In genomic region chr7:141003172-141004080, GRCh38 we compare ENCODE assay signal across 19 cellular contexts. TPM values are rescaled to one million over a fixed set of nuclear protein-coding genes. Genes with fewer than 3 reads are reported as not detected.
A peak's percentile ranks its signal among the peaks of the same experiment; 100 is the strongest.
DNase-seq lines count a peak whose midpoint lies in the region; ATAC-seq, FAIRE-seq and TF ChIP-seq lines count a peak whose summit lies in the region.
"Had no signal": no experiment of that assay in that cellular context is flagged by ENCODE, and none has a peak within 500 bp of the region (broad histone marks: within the 10 kb centered on the region; RNA-seq: fewer than 3 reads in every experiment).

No MANE protein-coding gene starts in this region.

- CTCF ChIA-PET in HEK293T (lab: Yijun Ruan, JAX) (interaction anchor here (0.8 to 1.4 kb wide), 2 partner anchors 192 to 200 kb away, joined by 3 to 6 read pairs; no protein-coding TSS in a partner anchor), PC-9 (lab: Charles Lee) (no interaction called here)

- no peaks in the 10 kb centered on the region; the same call in 1 of the 2 replicates for H3F3A ChIP-seq in PC-9 (ENCODE audit: insufficient read depth, low read depth)

- H3K27ac Mint-ChIP-seq in glutamatergic neuron (ENCODE audit: unreplicated experiment): no peak overlapping the region
- H3K27ac Mint-ChIP-seq: H9 had no signal

- no peak for DNase-seq in HEK293T (ENCODE audit: extremely low spot score)
- no peak for DNase-seq in PC-9
- peak; percentile 23 for DNase-seq in hepatocyte (ENCODE audit: low spot score)
- peak in 2 of 6 donors; percentile 15 to 24 for DNase-seq in pancreas
- no peak for DNase-seq in NCI-H2081 treated with DMSO at 0.1 percent for 48 hours (lab: John Stamatoyannopoulos, UW)
- DNase-seq in NCI-H345 (lab: John Stamatoyannopoulos, UW): no peak
- no peak for DNase-seq in glutamatergic neuron
- DNase-seq in stimulated activated CD4-positive, alpha-beta T cell treated with anti-CD3 and anti-CD28 coated beads, Interleukin-12 subunit alpha, Interleukin-12 subunit beta, amount 100 ng/mL, for 4 hours: no peak
- DNase-seq: AML-193, COR-L47, DMS53, H9, NCI-H1417 treated with DMSO at 0.1 percent for 48 hours, NCI-H1930, NCI-H2171, NCI-H510A treated with DMSO at 0.1 percent for 48 hours, SHP77 treated with DMSO at 0.1 percent for 48 hours had no signal

- TF ChIP-seq CTCF in PC-9 (conservative IDR thresholded peaks at IDR 0.05) (no peak), hepatocyte (IDR thresholded peaks at IDR 0.05; ENCODE audit: poor library complexity) (no peak), pancreas (IDR thresholded peaks at IDR 0.05) (no peak), glutamatergic neuron (IDR thresholded peaks at IDR 0.05; ENCODE audit: partially characterized antibody, unreplicated experiment) (no peak)

- H3K4me2 ChIP-seq in PC-9: no peak overlapping the region
- H3K4me2 ChIP-seq in hepatocyte: peak overlapping the region; percentile 67

- 59% methylated on average over 8 of the region's 8 CpGs for WGBS in hepatocyte (ENCODE audit: low lambda C conversion rate, missing lambda C conversion rate)
- 11 to 15% methylated on average over 8 of the region's 8 CpGs for WGBS in pancreas, 2 donors

- no peaks in the 10 kb centered on the region for H3K9me3 Mint-ChIP-seq in glutamatergic neuron (ENCODE audit: unreplicated experiment)
- H3K9me3 Mint-ChIP-seq: H9 had no signal

- H3K36me3 ChIP-seq in PC-9 (ENCODE audit: low read depth) (no peaks in the 10 kb centered on the region), hepatocyte (replicated peaks; ENCODE audit: insufficient read depth, low read depth) (peaks cover 6% of the 10 kb centered on the region), pancreas (peaks cover 0 to 16% (median 3%) of the 10 kb centered on the region in 3 donors)

- no peaks in the 10 kb centered on the region for H3K27me3 ChIP-seq in PC-9 (ENCODE audit: insufficient read depth, low read depth)
- H3K27me3 ChIP-seq in hepatocyte: no peaks in the 10 kb centered on the region
- no peaks in the 10 kb centered on the region for H3K27me3 ChIP-seq in pancreas

- H3K4me1 Mint-ChIP-seq in glutamatergic neuron (ENCODE audit: low read depth, unreplicated experiment): no peaks in the 10 kb centered on the region
- H3K4me1 Mint-ChIP-seq: CD14-positive monocyte, H9 had no signal

- H3K27ac ChIP-seq in PC-9 (no peak overlapping the region), hepatocyte (peak overlapping the region; percentile 58), pancreas (no peak overlapping the region)

- TSS peak; percentile 14 for BruUV-seq in PC-9 (replicated peaks; lab: Mats Ljungman, UMichigan)

- no peaks in the 10 kb centered on the region for H3K9me2 ChIP-seq in PC-9 (ENCODE audit: insufficient read depth)
- H3K9me2 ChIP-seq in hepatocyte (replicated peaks; ENCODE audit: insufficient read depth): no peaks in the 10 kb centered on the region

- FAIRE-seq in pancreas (lab: Jason Lieb, UNC): no peak

- peak; percentile 67 to 93 (median 80) for ATAC-seq in pancreas
- ATAC-seq: SK-N-SH treated with all-trans-retinoic acid at 6 μM for 48 hours had no signal

- H3K27me3 Mint-ChIP-seq in glutamatergic neuron (ENCODE audit: unreplicated experiment): no peaks in the 10 kb centered on the region

- no peak overlapping the region for H3K4me3 ChIP-seq in PC-9
- H3K4me3 ChIP-seq in hepatocyte: no peak overlapping the region
- no peak overlapping the region for H3K4me3 ChIP-seq in pancreas

- intact Hi-C loops in PC-9 (cut with micrococcal nuclease; ENCODE audit: unreplicated experiment): loop anchor here (1.0 kb wide), 1 partner anchor 186 kb away; no protein-coding TSS in a partner anchor
- intact Hi-C loops in pancreas (cut with DNase I): no loop called here

- H3K4me1 ChIP-seq in PC-9 (replicated peaks; ENCODE audit: insufficient read depth) (no peaks in the 10 kb centered on the region), hepatocyte (ENCODE audit: insufficient read depth) (peaks cover 10% of the 10 kb centered on the region), pancreas (peaks cover 7 to 20% (median 10%) of the 10 kb centered on the region in 3 donors)

- H2AFZ ChIP-seq in PC-9: no peak overlapping the region
- no peak overlapping the region for H2AFZ ChIP-seq in hepatocyte

- no peaks in the 10 kb centered on the region for H4K20me1 ChIP-seq in PC-9 (ENCODE audit: insufficient read depth)
- H4K20me1 ChIP-seq in hepatocyte (ENCODE audit: insufficient read depth, poor library complexity, severe bottlenecking): no peaks in the 10 kb centered on the region

- H3K9me3 ChIP-seq in PC-9 (ENCODE audit: insufficient read depth, low read depth) (no peaks in the 10 kb centered on the region), hepatocyte (ENCODE audit: low read depth) (no peaks in the 10 kb centered on the region), pancreas (no peaks in the 10 kb centered on the region)

- POLR2A ChIA-PET in HEK293T (lab: Yijun Ruan, JAX) (interaction anchor here (1.1 kb wide), 1 partner anchor 11 kb away, joined by 3 read pairs; the partner anchor contains the start of gene MRPS33), PC-9 (lab: Charles Lee; ENCODE audit: unreplicated experiment) (interaction anchor here (0.7 kb wide), 1 partner anchor 659 kb away, joined by 3 read pairs; no protein-coding TSS in a partner anchor)

- no peak overlapping the region for H3K4me3 Mint-ChIP-seq in glutamatergic neuron (ENCODE audit: unreplicated experiment)
- H3K4me3 Mint-ChIP-seq: CD14-positive monocyte, H9 had no signal

- H3K36me3 Mint-ChIP-seq in glutamatergic neuron (ENCODE audit: unreplicated experiment): no peaks in the 10 kb centered on the region

- H3K79me2 ChIP-seq in PC-9 (ENCODE audit: low read depth): no peaks in the 10 kb centered on the region
- no peaks in the 10 kb centered on the region for H3K79me2 ChIP-seq in hepatocyte

TF ChIP-seq in HEK293T, 16 proteins besides CTCF, POLR2A, EP300 and RAD21:
- TF ChIP-seq PKNOX1 (IDR thresholded peaks at IDR 0.05): peak; percentile 53; the same call in 1 of the 2 replicates
- TF ChIP-seq TARDBP (IDR thresholded peaks at IDR 0.05): no peak

RNA-seq across cellular contexts. Expression of gene MRPS33, which starts 11.3 kb away (rescaled TPM):
- total RNA-seq in PC-9 (2021) (70.8 and 84.4 TPM in 2 replicates), hepatocyte (33.8 and 37.6 TPM in 2 replicates), pancreas (10 to 100 TPM; 19.6 to 36.5 (median 28.3) TPM), glutamatergic neuron (ENCODE audit: unreplicated experiment) (33.9 TPM)
- polyA plus RNA-seq in hepatocyte (71.0 and 82.9 TPM in 2 replicates), pancreas (10 to 100 TPM; 27.5 to 44.9 TPM)
